ENCODE assay signal across 23 cellular contexts in genomic region chr1:213055087-213055591, GRCh38. TPM values are rescaled to one million over a fixed set of nuclear protein-coding genes. Genes with fewer than 3 reads are reported as not detected.
DNase-seq lines count a peak whose midpoint lies in the region; ATAC-seq, FAIRE-seq and TF ChIP-seq lines count a peak whose summit lies in the region.
"Had no signal": no experiment of that assay in that cellular context is flagged by ENCODE, and none has a peak within 500 bp of the region (broad histone marks: within the 10 kb centered on the region; RNA-seq: fewer than 3 reads in every experiment).

No MANE protein-coding gene starts in this region.

- H2AFZ ChIP-seq in K562 (ENCODE audit: low read depth, low read length) (no peak overlapping the region), osteoblast (ENCODE audit: low read length) (no peak overlapping the region)

- no peaks in the 10 kb centered on the region for H3K27me3 Mint-ChIP-seq in HFFc6 (ENCODE audit: insufficient read depth)
- H3K27me3 Mint-ChIP-seq in nephron (ENCODE audit: low read depth) = no peaks in the 10 kb centered on the region
- H3K27me3 Mint-ChIP-seq: activated CD8-positive, alpha-beta T cell treated with anti-CD3 and anti-CD28 coated beads for 36 hours; activated naive CD8-positive, alpha-beta T cell; memory B cell; T-cell had no signal

- in situ Hi-C loops in K562 (cut with MboI) = no loop called here

- H3K27me3 ChIP-seq in K562 (ENCODE audit: control insufficient read depth in 2 of 2, insufficient read depth in 2 of 2, low read length in 2 of 2) (no peaks in the 10 kb centered on the region), osteoblast (ENCODE audit: insufficient read depth, low read length) (no peaks in the 10 kb centered on the region)
- H3K27me3 ChIP-seq: esophagus squamous epithelium, heart left ventricle, transverse colon had no signal

- no peaks in the 10 kb centered on the region; the same call in 1 of the 2 replicates for H3K9me3 ChIP-seq in K562 (replicated peaks; ENCODE audit: control insufficient read depth, insufficient read depth, low read depth, low read length)
- H3K9me3 ChIP-seq in osteoblast (ENCODE audit: low read depth, low read length) = no peaks in the 10 kb centered on the region
- H3K9me3 ChIP-seq: esophagus squamous epithelium had no signal

- H3K27ac ChIP-seq in K562 (ENCODE audit: extremely low read depth, low read depth, low read length) (peak overlapping the region; percentile 7; the same call in 1 of the 3 replicates), osteoblast (ENCODE audit: low read depth, low read length) (no peak overlapping the region)
- H3K27ac ChIP-seq: C4-2B, esophagus squamous epithelium, heart left ventricle, transverse colon had no signal

- peak overlapping the region; percentile 33; the same call in 1 of the 2 replicates for H3K27ac Mint-ChIP-seq in HFFc6
- no peak overlapping the region for H3K27ac Mint-ChIP-seq in nephron
- H3K27ac Mint-ChIP-seq: activated CD8-positive, alpha-beta T cell treated with anti-CD3 and anti-CD28 coated beads for 36 hours; activated naive CD8-positive, alpha-beta T cell; immature natural killer cell; memory B cell; natural killer cell; T-cell had no signal

- H3K4me2 ChIP-seq in K562 (ENCODE audit: insufficient read depth, low read length) = peak overlapping the region; percentile 1; the same call in 1 of the 2 replicates
- H3K4me2 ChIP-seq in osteoblast (ENCODE audit: insufficient read depth, low read length) = no peak overlapping the region

- peaks cover 10% of the 10 kb centered on the region; the same call in 1 of the 3 replicates for H3K36me3 ChIP-seq in K562 (ENCODE audit: control insufficient read depth, insufficient read depth, low read length)
- no peaks in the 10 kb centered on the region for H3K36me3 ChIP-seq in osteoblast (ENCODE audit: insufficient read depth, low read length)
- H3K36me3 ChIP-seq: esophagus squamous epithelium, heart left ventricle, transverse colon had no signal

- CTCF ChIA-PET in K562 (lab: Yijun Ruan, JAX; ENCODE audit: low intra/inter-chr PET ratio) = no interaction called here

- no TSS peak for BruUV-seq in K562 (replicated peaks; lab: Mats Ljungman, UMichigan)

- H3K9me3 Mint-ChIP-seq in HFFc6 (no peaks in the 10 kb centered on the region; the same call in 1 of the 2 replicates), nephron (peaks cover 11% of the 10 kb centered on the region)

- H3K79me2 ChIP-seq in K562 (ENCODE audit: control insufficient read depth, insufficient read depth, low read length) (peaks cover 94% of the 10 kb centered on the region), osteoblast (ENCODE audit: insufficient read depth, low read length) (peaks cover 85% of the 10 kb centered on the region)

- no peak overlapping the region for H3K4me3 ChIP-seq in NB4 (ENCODE audit: low read depth, low read length)
- no peak overlapping the region for H3K4me3 ChIP-seq in K562
- no peak overlapping the region for H3K4me3 ChIP-seq in osteoblast (ENCODE audit: insufficient read depth, low read length)
- H3K4me3 ChIP-seq: esophagus squamous epithelium, heart left ventricle, transverse colon had no signal

- H4K20me1 ChIP-seq in K562 (replicated peaks; ENCODE audit: control insufficient read depth, insufficient read depth, low read length) = no peaks in the 10 kb centered on the region
- peaks cover 24% of the 10 kb centered on the region for H4K20me1 ChIP-seq in osteoblast (ENCODE audit: insufficient read depth, low read length)

- TF ChIP-seq CTCF in HFFc6 (IDR thresholded peaks at IDR 0.05) (no peak), NB4 (IDR thresholded peaks at IDR 0.05; ENCODE audit: low read depth, low read length) (no peak), K562 (IDR thresholded peaks at IDR 0.05 in 2 of 3, conservative IDR thresholded peaks at IDR 0.05 in 1 of 3; ENCODE audit: insufficient read depth in 2 of 3, low read depth in 1 of 3, low read length in 3 of 3) (no peak), nephron (IDR thresholded peaks at IDR 0.05; ENCODE audit: unreplicated experiment in 3 of 3) (no peak), osteoblast (IDR thresholded peaks at IDR 0.05; ENCODE audit: extremely low read depth, low read depth, low read length) (no peak)

- no peak for DNase-seq in HFFc6
- peak; percentile 66 for DNase-seq in NB4 (ENCODE audit: low read depth)
- DNase-seq in K562 (ENCODE audit: extremely low read depth in 1 of 4, low spot score in 3 of 4) = peak; percentile 47 to 77 (median 52)
- DNase-seq in NCI-H2227 (lab: John Stamatoyannopoulos, UW; ENCODE audit: unreplicated experiment) = no peak
- no peak for DNase-seq in osteoblast (ENCODE audit: insufficient read length, low spot score, missing footprints)
- DNase-seq: activated CD8-positive, alpha-beta T cell treated with anti-CD3 and anti-CD28 coated beads for 36 hours; activated T-cell treated with anti-CD3 and anti-CD28 coated beads, Interleukin-2, amount 50 U/mL, for 4 hours; DND-41; esophagus squamous epithelium; H7; heart left ventricle; immature natural killer cell; natural killer cell; NCI-H187; NCI-H524 treated with DMSO at 0.1 percent for 48 hours; stimulated activated naive CD4-positive, alpha-beta T cell; T-cell; transverse colon had no signal

- TF ChIP-seq POLR2A in NB4 (IDR thresholded peaks at IDR 0.05; ENCODE audit: extremely low read depth, insufficient read length) (no peak), K562 (conservative IDR thresholded peaks at IDR 0.05) (no peak)

- no peak overlapping the region for H3K4me3 Mint-ChIP-seq in HFFc6
- H3K4me3 Mint-ChIP-seq in nephron = peak overlapping the region; percentile 7 to 22 (median 8)
- H3K4me3 Mint-ChIP-seq: activated CD8-positive, alpha-beta T cell treated with anti-CD3 and anti-CD28 coated beads for 36 hours; activated naive CD8-positive, alpha-beta T cell; activated T-cell treated with anti-CD3 and anti-CD28 coated beads, Interleukin-2, amount 50 U/mL, for 4 hours; immature natural killer cell; memory B cell; natural killer cell; T-cell had no signal

- H3K4me1 ChIP-seq in K562 (replicated peaks in 1 of 2; ENCODE audit: control insufficient read depth in 2 of 2, insufficient read depth in 2 of 2, low read length in 2 of 2) (peaks cover 30 to 51% of the 10 kb centered on the region in 2 experiments), osteoblast (ENCODE audit: insufficient read depth, low read length) (peaks cover 14% of the 10 kb centered on the region)

- TF ChIP-seq EP300 in K562 (IDR thresholded peaks at IDR 0.05; ENCODE audit: low read length) = peak; percentile 42; the same call in 1 of the 2 replicates

- POLR2A ChIA-PET in K562 (lab: Yijun Ruan, JAX) = interaction anchor here (0.6 to 2.5 kb wide), 7 partner anchors 9 to 197 kb away, joined by 3 to 16 read pairs (median 5); partner anchors contain the start of gene FLVCR1

- no peak for TF ChIP-seq RAD21 in K562 (CRISPR knock-in tag; conservative IDR thresholded peaks at IDR 0.05 in 1 of 2, IDR thresholded peaks at IDR 0.05 in 1 of 2)

- peak; percentile 69 for FAIRE-seq in K562 (lab: Jason Lieb, UNC)

- H3K4me1 Mint-ChIP-seq in HFFc6 (ENCODE audit: low read depth) (peaks cover 40% of the 10 kb centered on the region), nephron (peaks cover 32% of the 10 kb centered on the region)

- H3K9ac ChIP-seq in K562 (ENCODE audit: insufficient read depth in 1 of 2, low read depth in 2 of 2, low read length in 2 of 2) = no peak overlapping the region; a peak in 1 of 4 replicates

- H3K9me1 ChIP-seq in K562 (ENCODE audit: control insufficient read depth, insufficient read depth, low read length) = no peaks in the 10 kb centered on the region

- H3K36me3 Mint-ChIP-seq in HFFc6 (ENCODE audit: low read depth) (peaks cover 14% of the 10 kb centered on the region), nephron (ENCODE audit: low read depth) (peaks cover 13% of the 10 kb centered on the region)
- H3K36me3 Mint-ChIP-seq: natural killer cell had no signal

- ATAC-seq in K562 (peak; percentile 34), GM19397 (IDR thresholded peaks at IDR 0.05; ENCODE audit: unreplicated experiment) (no peak)
- ATAC-seq: activated CD8-positive, alpha-beta T cell treated with anti-CD3 and anti-CD28 coated beads for 36 hours; activated T-cell treated with anti-CD3 and anti-CD28 coated beads, Interleukin-2, amount 50 U/mL, for 4 hours; heart left ventricle; natural killer cell; T-cell had no signal

- intact Hi-C loops in K562 (cut with micrococcal nuclease) = no loop called here

RNA-seq across cellular contexts. Expression of gene RPS6KC1, which starts 4.1 kb away (rescaled TPM):
- 10 to 100 TPM; 15.6 to 18.3 (median 17.3) TPM for total RNA-seq in HFFc6 (2021; fragmentation: NEBNext Ultra II Directional; extraction: Animal tissue kit (Norgen Biotek cat#: 25700))
- total RNA-seq in K562 (2011; cell fraction: chromatin; rRNA removed; ENCODE audit: low replicate concordance) = 50.3 and 199 TPM in 2 replicates
- 24.5 and 42.1 TPM in 2 replicates for total RNA-seq in K562 (2011; cell fraction: nucleolus; rRNA removed)
- total RNA-seq in K562 (2011; cell fraction: nucleoplasm; rRNA removed) = 77.2 and 100 TPM in 2 replicates
- total RNA-seq in K562 (2014; rRNA removed) (22.0 and 23.6 TPM in 2 replicates), K562 (2014; rRNA removed; fragmentation: Illumina TruSeq; extraction: Trizol) (33.2 and 36.7 TPM in 2 replicates), K562 (2015; rRNA removed; fragmentation: Illumina TruSeq; extraction: Trizol) (30.5 and 34.6 TPM in 2 replicates), K562 (2021) (20.0 and 22.0 TPM in 2 replicates), osteoblast (35.1 and 44.2 TPM in 2 replicates)
- polyA plus RNA-seq in K562 (2011; rRNA removed) (22.1 and 32.8 TPM in 2 replicates), K562 (2014; fragmentation: Illumina TruSeq; extraction: Trizol) (17.0 and 20.9 TPM in 2 replicates), K562 (2014; fragmentation: Nextera tagmentation; extraction: Ambion mirVana) (1 to 10 TPM; 4.3 to 7.6 TPM), K562 (2014; rRNA removed) (15.5 and 16.4 TPM in 2 replicates)
- polyA plus RNA-seq in K562 (2011; cell fraction: cytosol; rRNA removed) = 4.9 and 9.6 TPM in 2 replicates
- 31.7 and 48.5 TPM in 2 replicates for polyA plus RNA-seq in K562 (2011; cell fraction: nucleus; rRNA removed)
- polyA plus RNA-seq in K562 (2012) = 14.2 and 18.0 TPM in 2 replicates
- 66.6 and 66.8 TPM in 2 replicates for polyA minus RNA-seq in K562 (2011; rRNA and poly(A)+ RNA removed)
- polyA minus RNA-seq in K562 (2011; cell fraction: cytosol; rRNA and poly(A)+ RNA removed) = 15.3 and 18.1 TPM in 2 replicates
- 61.1 and 83.0 TPM in 2 replicates for polyA minus RNA-seq in K562 (2011; cell fraction: nucleus; rRNA and poly(A)+ RNA removed)

RNA-seq across cellular contexts. Expression of gene ANGEL2, which starts 39.5 kb away (rescaled TPM):
- 10 to 100 TPM; 21.0 to 27.2 (median 24.4) TPM for total RNA-seq in HFFc6 (2021; fragmentation: NEBNext Ultra II Directional; extraction: Animal tissue kit (Norgen Biotek cat#: 25700))
- 60.7 and 192 TPM in 2 replicates for total RNA-seq in K562 (2011; cell fraction: chromatin; rRNA removed; ENCODE audit: low replicate concordance)
- total RNA-seq in K562 (2011; cell fraction: nucleolus; rRNA removed) = 31.0 and 45.0 TPM in 2 replicates
- 76.8 and 89.8 TPM in 2 replicates for total RNA-seq in K562 (2011; cell fraction: nucleoplasm; rRNA removed)
- total RNA-seq in K562 (2014; rRNA removed) = 29.3 and 29.9 TPM in 2 replicates
- 30.1 and 32.8 TPM in 2 replicates for total RNA-seq in K562 (2014; rRNA removed; fragmentation: Illumina TruSeq; extraction: Trizol)
- 29.7 and 33.6 TPM in 2 replicates for total RNA-seq in K562 (2015; rRNA removed; fragmentation: Illumina TruSeq; extraction: Trizol)
- total RNA-seq in K562 (2021) = 26.2 and 27.1 TPM in 2 replicates
- 30.8 and 34.6 TPM in 2 replicates for polyA plus RNA-seq in K562 (2011; rRNA removed)
- polyA plus RNA-seq in K562 (2011; cell fraction: cytosol; rRNA removed) = 9.6 and 17.6 TPM in 2 replicates
- polyA plus RNA-seq in K562 (2011; cell fraction: nucleus; rRNA removed) = 35.0 and 44.6 TPM in 2 replicates
- polyA plus RNA-seq in K562 (2012) = 13.0 and 16.1 TPM in 2 replicates
- polyA plus RNA-seq in K562 (2014; fragmentation: Illumina TruSeq; extraction: Trizol) = 15.4 and 16.9 TPM in 2 replicates
- polyA plus RNA-seq in K562 (2014; fragmentation: Nextera tagmentation; extraction: Ambion mirVana) = 10 to 100 TPM in 1 of 2 experiments, 1 to 10 TPM in 1; 6.8 to 10.9 TPM
- 16.2 and 22.3 TPM in 2 replicates for polyA plus RNA-seq in K562 (2014; rRNA removed)
- polyA minus RNA-seq in K562 (2011; rRNA and poly(A)+ RNA removed) = 44.7 and 66.2 TPM in 2 replicates
- polyA minus RNA-seq in K562 (2011; cell fraction: cytosol; rRNA and poly(A)+ RNA removed) = 15.6 and 22.8 TPM in 2 replicates
- polyA minus RNA-seq in K562 (2011; cell fraction: nucleus; rRNA and poly(A)+ RNA removed) = 45.0 and 63.1 TPM in 2 replicates
- 46.3 and 59.2 TPM in 2 replicates for total RNA-seq in osteoblast

Comparison
In these comparisons a context has a peak if more than half of its experiments do, and no peak if none do; other contexts are left out.
1. DNase-seq: peak in NB4 (single experiment) and K562 (4 of 4); none in HFFc6 (single experiment), NCI-H2227 (single experiment) and osteoblast (single experiment).